Comparison of ENCODE assay signal across 17 cellular contexts in genomic region chr5:108765647-108766046, GRCh38.
"Had no signal": no experiment of that assay in that cellular context is flagged by ENCODE, and none has a peak within 500 bp of the region (broad histone marks: within the 10 kb centered on the region; RNA-seq: fewer than 3 reads in every experiment).

No MANE protein-coding gene starts in this region.

- H3K27me3 ChIP-seq: dorsolateral prefrontal cortex, heart right ventricle, left lung, tibial artery had no signal

- H3K4me1 ChIP-seq: parathyroid adenoma had no signal

- H3K9me3 ChIP-seq: heart right ventricle, left lung, tibial artery had no signal

- DNase-seq: activated CD4-positive, alpha-beta memory T cell treated with anti-CD3 and anti-CD28 coated beads, Interleukin-2, amount 10 ng/mL, durations not matched to agents 7 days and 5 days; activated CD4-positive, alpha-beta T cell treated with anti-CD3 and anti-CD28 coated beads for 48 hours; activated CD4-positive, CD25-positive, alpha-beta regulatory T cell; activated naive CD4-positive, alpha-beta T cell treated with Interleukin-2 at 50 U/mL for 16 hours; activated naive CD8-positive, alpha-beta T cell treated with anti-CD3 and anti-CD28 coated beads, Interleukin-2, amount 10 ng/mL, durations not matched to agents 7 days and 5 days; activated T-cell treated with anti-CD3 and anti-CD28 coated beads, Interleukin-2, amount 50 U/mL, for 1 hour; anterior cingulate cortex; central memory CD4-positive, alpha-beta T cell; dorsolateral prefrontal cortex; endodermal cell; heart right ventricle; left lung; midbrain; stimulated activated naive CD8-positive, alpha-beta T cell treated with anti-CD3 and anti-CD28 coated beads, Interleukin-15, Interleukin-2, amounts not matched to agents 100 U/mL and 50 U/mL, for 24 hours; substantia nigra; tibial artery had no signal

- H3K4me3 ChIP-seq: dorsolateral prefrontal cortex, heart right ventricle, left lung, tibial artery had no signal

- H3K9ac ChIP-seq: parathyroid adenoma had no signal

- H3K36me3 ChIP-seq: left lung, tibial artery had no signal

- H3K27ac ChIP-seq: dorsolateral prefrontal cortex, heart right ventricle, left lung, parathyroid adenoma, tibial artery had no signal
